Comparison of ENCODE assay signal across 26 cellular contexts in genomic region chr14:105842105-105842504, GRCh38.
"Had no signal": no experiment of that assay in that cellular context is flagged by ENCODE, and none has a peak within 500 bp of the region (broad histone marks: within the 10 kb centered on the region; RNA-seq: fewer than 3 reads in every experiment).

No MANE protein-coding gene starts in this region.

- H3K27ac ChIP-seq: epithelial cell of prostate, heart left ventricle, testis, upper lobe of left lung had no signal

- H3K36me3 Mint-ChIP-seq: activated naive CD4-positive, alpha-beta T cell treated with anti-CD3 and anti-CD28 coated beads, Interleukin-2, amount 10 ng/mL, durations not matched to agents 7 days and 5 days; naive thymus-derived CD4-positive, alpha-beta T cell; stimulated activated effector memory CD8-positive, alpha-beta T cell treated with anti-CD3 and anti-CD28 coated beads, Interleukin-12 subunit alpha, Interleukin-12 subunit beta, amount 100 ng/mL, for 72 hours had no signal

- H3K9me3 Mint-ChIP-seq: activated naive CD4-positive, alpha-beta T cell treated with anti-CD3 and anti-CD28 coated beads, Interleukin-2, amount 10 ng/mL, durations not matched to agents 7 days and 5 days; naive thymus-derived CD4-positive, alpha-beta T cell; stimulated activated effector memory CD8-positive, alpha-beta T cell treated with anti-CD3 and anti-CD28 coated beads, Interleukin-12 subunit alpha, Interleukin-12 subunit beta, amount 100 ng/mL, for 72 hours had no signal

- H3K4me3 ChIP-seq: heart left ventricle, mucosa of descending colon, testis, upper lobe of left lung had no signal

- H3K27me3 ChIP-seq: testis, upper lobe of left lung had no signal

- ATAC-seq: heart left ventricle; left cardiac atrium; mucosa of descending colon; naive thymus-derived CD4-positive, alpha-beta T cell; sciatic nerve; stimulated activated effector memory CD8-positive, alpha-beta T cell treated with anti-CD3 and anti-CD28 coated beads, Interleukin-12 subunit alpha, Interleukin-12 subunit beta, amount 100 ng/mL, for 72 hours; WTC11 had no signal

- DNase-seq: activated CD4-positive, alpha-beta T cell treated with anti-CD3 and anti-CD28 coated beads for 4 hours; activated CD4-positive, alpha-beta T cell treated with anti-CD3 and anti-CD28 coated beads, Interleukin-2, amount 50 U/mL, for 48 hours; activated CD8-positive, alpha-beta memory T cell treated with anti-CD3 and anti-CD28 coated beads, Interleukin-2, amount 50 U/mL, for 48 hours; activated effector memory CD4-positive, alpha-beta T cell treated with anti-CD3 and anti-CD28 coated beads, Interleukin-2, amount 50 U/mL, for 16 hours; activated naive CD4-positive, alpha-beta T cell treated with anti-CD3 and anti-CD28 coated beads, Interleukin-2, amount 10 ng/mL, durations not matched to agents 7 days and 5 days; amygdala; cortex of kidney; heart left ventricle; mesendoderm; mucosa of descending colon; occipital lobe; small intestine; stimulated activated CD4-positive, alpha-beta T cell treated with anti-CD3 and anti-CD28 coated beads, Interleukin-2, amount 100 ng/mL, for 24 hours; T-helper 9 cell; testis had no signal

- H3K4me1 ChIP-seq: heart left ventricle, testis, upper lobe of left lung had no signal

- FAIRE-seq: bronchial epithelial cell, islet of Langerhans, small intestine had no signal

- H3K27ac Mint-ChIP-seq: activated naive CD4-positive, alpha-beta T cell treated with anti-CD3 and anti-CD28 coated beads, Interleukin-2, amount 10 ng/mL, durations not matched to agents 7 days and 5 days; endodermal cell; naive thymus-derived CD4-positive, alpha-beta T cell; stimulated activated effector memory CD8-positive, alpha-beta T cell treated with anti-CD3 and anti-CD28 coated beads, Interleukin-12 subunit alpha, Interleukin-12 subunit beta, amount 100 ng/mL, for 72 hours; WTC11 had no signal

- H3K4me3 Mint-ChIP-seq: activated naive CD4-positive, alpha-beta T cell treated with anti-CD3 and anti-CD28 coated beads, Interleukin-2, amount 10 ng/mL, durations not matched to agents 7 days and 5 days; endodermal cell; naive thymus-derived CD4-positive, alpha-beta T cell; neural crest cell; stimulated activated effector memory CD8-positive, alpha-beta T cell treated with anti-CD3 and anti-CD28 coated beads, Interleukin-12 subunit alpha, Interleukin-12 subunit beta, amount 100 ng/mL, for 72 hours; WTC11 had no signal

- H3K36me3 ChIP-seq: heart left ventricle, upper lobe of left lung had no signal

- H3K9me3 ChIP-seq: heart left ventricle, mucosa of descending colon, testis, upper lobe of left lung had no signal

- H3K4me1 Mint-ChIP-seq: endodermal cell; naive thymus-derived CD4-positive, alpha-beta T cell; neural crest cell; stimulated activated effector memory CD8-positive, alpha-beta T cell treated with anti-CD3 and anti-CD28 coated beads, Interleukin-12 subunit alpha, Interleukin-12 subunit beta, amount 100 ng/mL, for 72 hours; WTC11 had no signal
